Comparison of ENCODE assay signal across 1 cellular context in the genomic region with DNA sequence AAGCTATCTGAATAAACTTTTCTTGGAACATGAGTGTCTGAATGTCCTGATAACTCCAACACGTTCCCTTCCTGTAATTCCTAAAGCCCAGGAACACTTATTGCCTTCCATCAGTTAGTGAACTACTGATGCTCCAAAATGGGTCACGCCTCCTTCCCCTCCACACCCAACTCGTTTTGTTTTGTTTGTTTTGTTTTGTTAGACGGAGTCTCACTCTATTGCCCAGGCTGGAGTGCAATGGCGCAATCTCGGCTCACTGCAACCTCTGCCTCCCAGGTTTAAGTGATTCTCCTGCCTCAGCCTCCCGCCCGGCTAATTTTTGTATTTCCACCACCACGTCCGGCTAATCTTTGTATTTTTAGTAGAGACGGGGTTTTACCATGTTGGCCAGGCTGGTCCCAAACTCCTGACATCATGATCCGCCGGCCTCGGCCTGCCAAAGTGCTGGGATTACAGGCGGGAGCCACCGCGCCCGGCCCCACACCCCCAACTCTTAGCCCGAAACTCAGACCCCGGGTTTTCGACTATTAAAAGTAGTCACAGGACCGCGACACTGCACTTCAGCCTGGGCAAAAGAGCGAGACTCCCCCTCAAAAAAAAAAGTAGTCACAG.
TF ChIP-seq lines count a peak whose summit lies in the region.

No MANE protein-coding gene starts in this region.

TF ChIP-seq in HEK293, 187 proteins besides CTCF, POLR2A, EP300 and RAD21 (continued from another document):
- TF ChIP-seq ZBTB49 (tag by site-specific recombination; IDR thresholded peaks at IDR 0.05; ENCODE audit: low read depth) (no peak), YY2 (tag by site-specific recombination; IDR thresholded peaks at IDR 0.05) (0 out of 2 replicates have a peak, but pooled peaks have one; percentile 40), ZNF121 (tag by site-specific recombination; IDR thresholded peaks at IDR 0.05) (peak; percentile 100), KLF9 (tag by site-specific recombination; IDR thresholded peaks at IDR 0.05; ENCODE audit: low read depth) (peak; percentile 69)
